ENCODE assay signal across 7 cellular contexts in the genomic region with DNA sequence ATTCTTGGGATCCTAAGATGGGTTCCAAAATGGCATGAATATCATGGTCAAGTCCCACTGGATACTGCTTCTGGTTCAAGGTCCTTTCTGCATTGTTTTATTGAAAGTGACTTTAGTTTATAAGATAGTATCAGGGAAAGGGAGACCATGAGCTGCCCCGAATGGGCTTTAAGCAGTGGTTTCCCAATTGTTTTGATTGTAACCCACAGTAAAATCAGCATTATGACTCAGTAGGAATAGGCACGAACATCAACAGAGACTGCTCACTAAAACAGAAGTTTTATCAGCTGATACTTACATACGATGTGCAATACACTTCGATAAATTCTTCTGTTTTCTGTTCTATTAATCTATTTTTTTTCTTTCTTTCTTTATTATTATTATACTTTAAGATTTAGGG. TPM values are rescaled to one million over a fixed set of nuclear protein-coding genes. Genes with fewer than 3 reads are reported as not detected.
"Had no signal": no experiment of that assay in that cellular context is flagged by ENCODE, and none has a peak within 500 bp of the region (broad histone marks: within the 10 kb centered on the region; RNA-seq: fewer than 3 reads in every experiment).

No MANE protein-coding gene starts in this region.

RNA-seq across cellular contexts. Expression of gene ZNF285, which starts 12.1 kb away (rescaled TPM):
- total RNA-seq: activated CD4-positive, alpha-beta T cell treated with anti-CD3 and anti-CD28 coated beads, Interleukin-2, amount 10 ng/mL, durations not matched to agents 24 days and 14 days; activated T-helper 1 cell treated with anti-CD3 and anti-CD28 coated beads, Interleukin-12 subunit alpha, Interleukin-12 subunit beta, Interleukin-2, Interleukin-4 antibody, amounts not matched to agents 30 ng/mL and 10 ng/mL and 1 ng/mL, durations not matched to agents 14 hours and 24 hours and 36 hours; activated T-helper 2 cell treated with anti-CD3 and anti-CD28 coated beads, Interferon-gamma antibody, Interleukin-2, Interleukin-4, amounts not matched to agents 10 μg/mL and 5 μg/mL and 100 μg/mL, durations not matched to agents 14 hours and 24 hours and 36 hours; ascending aorta had no signal

RNA-seq across cellular contexts. Expression of gene ZNF112, which starts 32.8 kb away (rescaled TPM):
- total RNA-seq: activated CD4-positive, alpha-beta T cell treated with anti-CD3 and anti-CD28 coated beads, Interleukin-2, amount 10 ng/mL, durations not matched to agents 24 days and 14 days; activated CD8-positive, alpha-beta memory T cell treated with anti-CD3 and anti-CD28 coated beads, Interleukin-2, amount 10 ng/mL, durations not matched to agents 7 days and 5 days; activated CD8-positive, alpha-beta T cell treated with anti-CD3 and anti-CD28 coated beads, Interleukin-2, amount 10 ng/mL, durations not matched to agents 7 days and 5 days; activated T-helper 1 cell treated with anti-CD3 and anti-CD28 coated beads, Interleukin-12 subunit alpha, Interleukin-12 subunit beta, Interleukin-2, Interleukin-4 antibody, amounts not matched to agents 30 ng/mL and 10 ng/mL and 1 ng/mL, durations not matched to agents 14 hours and 24 hours and 36 hours; activated T-helper 2 cell treated with anti-CD3 and anti-CD28 coated beads, Interferon-gamma antibody, Interleukin-2, Interleukin-4, amounts not matched to agents 10 μg/mL and 5 μg/mL and 100 μg/mL, durations not matched to agents 14 hours and 24 hours and 36 hours; T-helper 17 cell had no signal

RNA-seq across cellular contexts. Expression of gene ZNF229, which starts 59.0 kb away (rescaled TPM):
- total RNA-seq: activated CD4-positive, alpha-beta T cell treated with anti-CD3 and anti-CD28 coated beads, Interleukin-2, amount 10 ng/mL, durations not matched to agents 24 days and 14 days had no signal
